ENCODE assay signal across 11 cellular contexts in the genomic region with DNA sequence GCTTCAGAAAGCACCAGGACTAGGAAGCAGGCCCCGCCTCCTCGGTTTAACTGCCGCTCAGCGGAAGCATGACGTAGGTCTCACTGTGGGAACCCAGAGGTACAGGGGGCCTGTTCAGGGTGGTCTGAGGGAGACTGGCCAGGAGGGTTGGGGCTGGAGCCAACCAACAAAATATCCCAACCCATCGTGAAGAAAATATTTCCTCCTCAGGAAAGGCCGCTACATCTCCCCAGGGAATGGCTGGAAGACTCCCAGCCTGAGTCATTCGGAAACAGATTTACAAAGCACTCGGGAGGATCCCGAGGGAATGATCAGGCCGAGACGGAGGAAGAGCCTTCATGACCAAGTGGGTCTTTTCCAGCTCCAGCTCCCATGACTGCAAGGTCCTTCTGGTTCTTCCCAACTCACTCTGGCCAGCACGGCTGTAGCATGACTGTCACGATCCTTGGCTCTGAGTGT.
DNase-seq lines count a peak whose midpoint lies in the region; ATAC-seq, FAIRE-seq and TF ChIP-seq lines count a peak whose summit lies in the region.
"Had no signal": no experiment of that assay in that cellular context is flagged by ENCODE, and none has a peak within 500 bp of the region (broad histone marks: within the 10 kb centered on the region; RNA-seq: fewer than 3 reads in every experiment).

No MANE protein-coding gene starts in this region.

- peak overlapping the region in 1 of 3 donors; percentile 45 for H3K9ac ChIP-seq in skeletal muscle tissue (ENCODE audit: low read depth in 1 of 3, low read length in 3 of 3)
- H3K9ac ChIP-seq: SK-N-SH had no signal

- peak overlapping the region in 1 of 2 donors; percentile 22 for H3K4me3 ChIP-seq in ascending aorta
- no peak overlapping the region for H3K4me3 ChIP-seq in left ventricle myocardium inferior
- H3K4me3 ChIP-seq in skeletal muscle tissue (ENCODE audit: low read length in 3 of 3): no peak overlapping the region

- no peak for TF ChIP-seq CTCF in ascending aorta (IDR thresholded peaks at IDR 0.05)
- TF ChIP-seq CTCF in left ventricle myocardium inferior (IDR thresholded peaks at IDR 0.05; ENCODE audit: borderline replicate concordance): no peak
- no peak for TF ChIP-seq CTCF in D721Med (IDR thresholded peaks at IDR 0.05; ENCODE audit: insufficient read depth, missing control alignments)

- H3K27me3 ChIP-seq in ascending aorta (no peaks in the 10 kb centered on the region), left ventricle myocardium inferior (ENCODE audit: low read depth) (no peaks in the 10 kb centered on the region), skeletal muscle tissue (ENCODE audit: control insufficient read depth in 3 of 3, insufficient read depth in 3 of 3, low read length in 3 of 3) (no peaks in the 10 kb centered on the region)

- H3K9me3 ChIP-seq in ascending aorta (no peaks in the 10 kb centered on the region), left ventricle myocardium inferior (replicated peaks) (no peaks in the 10 kb centered on the region), skeletal muscle tissue (ENCODE audit: control insufficient read depth in 3 of 3, low read length in 3 of 3) (no peaks in the 10 kb centered on the region)
- H3K9me3 ChIP-seq: SK-N-SH had no signal

- intact Hi-C loops in ascending aorta (cut with DNase I) (loop anchor here (1.0 to 5.0 kb wide), 7 partner anchors 13 to 360 kb away; partner anchors contain the start of gene LHFPL2), left ventricle myocardium inferior (cut with micrococcal nuclease) (loop anchor here (10.0 kb wide), 1 partner anchor 97 kb away; the partner anchor contains the start of gene LHFPL2)

- H3K4me1 ChIP-seq in ascending aorta: peaks cover 12 to 34% of the 10 kb centered on the region in 2 donors
- peaks cover 64% of the 10 kb centered on the region for H3K4me1 ChIP-seq in left ventricle myocardium inferior
- H3K4me1 ChIP-seq in skeletal muscle tissue (ENCODE audit: control insufficient read depth in 3 of 3, insufficient read depth in 3 of 3, low read length in 3 of 3): peaks cover 18 to 36% (median 22%) of the 10 kb centered on the region in 3 donors

- H3K36me3 ChIP-seq in ascending aorta (no peaks in the 10 kb centered on the region), left ventricle myocardium inferior (no peaks in the 10 kb centered on the region), skeletal muscle tissue (ENCODE audit: control insufficient read depth in 3 of 3, insufficient read depth in 3 of 3, low read length in 3 of 3) (no peaks in the 10 kb centered on the region)

- ATAC-seq in HG03460 (IDR thresholded peaks at IDR 0.05; ENCODE audit: unreplicated experiment) (no peak), HG03378 (IDR thresholded peaks at IDR 0.05; ENCODE audit: unreplicated experiment) (no peak)

- DNase-seq in GM04503 (ENCODE audit: low read depth): peak; percentile 93
- peak; percentile 84 to 97 for DNase-seq in ascending aorta (ENCODE audit: low spot score in 2 of 2)
- peak; percentile 92 for DNase-seq in left ventricle myocardium inferior
- no peak for DNase-seq in NCI-H345 (lab: John Stamatoyannopoulos, UW)
- no peak for DNase-seq in D721Med (ENCODE audit: insufficient read length, low spot score)
- DNase-seq: activated gamma-delta T cell, KG1 had no signal

- FAIRE-seq in D721Med (lab: Jason Lieb, UNC): no peak

- H3K27ac ChIP-seq in ascending aorta: peak overlapping the region; percentile 94
- peak overlapping the region; percentile 79 for H3K27ac ChIP-seq in left ventricle myocardium inferior (replicated peaks)
- H3K27ac ChIP-seq in skeletal muscle tissue (ENCODE audit: low read depth, low read length): peak overlapping the region; percentile 82

Comparison
In these comparisons a context has a peak if more than half of its experiments do, and no peak if none do; other contexts are left out.
1. DNase-seq: peak in GM04503 (single experiment), ascending aorta (2 of 2) and left ventricle myocardium inferior (single experiment); none in NCI-H345 (single experiment) and D721Med (single experiment).
2. Peak in every context shown above with its lines, with median percentiles within 50 percentile points of each other: H3K27ac ChIP-seq.